ENCODE assay signal across 8 cellular contexts in the genomic region with DNA sequence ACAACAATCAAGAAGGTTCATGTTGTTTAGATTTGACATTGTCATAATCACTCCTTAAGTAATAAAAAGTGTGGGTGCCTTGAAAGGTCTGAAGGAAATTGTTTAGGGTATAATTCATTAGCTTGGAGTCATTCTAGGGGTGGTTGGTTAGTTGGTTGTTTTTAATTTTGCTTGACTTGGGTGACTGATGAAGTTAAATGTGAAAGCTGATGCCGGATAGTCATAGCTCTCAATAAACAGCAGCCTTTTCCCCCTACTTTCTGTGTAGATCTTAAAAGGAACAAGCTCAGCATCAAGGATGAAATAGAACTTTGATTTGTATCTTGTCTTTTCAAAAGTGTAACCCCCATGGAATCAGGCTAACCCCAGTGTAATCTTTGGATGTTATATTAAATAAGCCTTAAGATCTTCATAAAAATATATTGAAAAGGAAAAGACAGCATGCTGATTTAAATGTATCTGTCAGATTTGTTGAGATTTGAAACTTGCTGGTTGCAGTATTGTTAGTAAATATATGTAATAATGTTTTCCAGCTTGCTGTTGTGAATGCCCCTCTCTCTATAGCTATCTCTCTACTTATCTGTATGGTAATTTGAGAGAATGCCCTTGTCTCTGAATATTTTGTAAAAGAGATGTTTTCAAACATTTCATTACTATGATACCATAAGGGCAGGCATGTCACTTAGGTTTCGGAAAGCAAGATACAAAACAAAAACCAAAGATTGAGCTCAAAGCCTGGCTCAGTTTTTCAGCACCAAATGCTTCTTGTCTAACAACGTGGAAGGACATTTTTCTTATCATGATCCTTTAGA.
DNase-seq lines count a peak whose midpoint lies in the region; ATAC-seq and TF ChIP-seq lines count a peak whose summit lies in the region.

No MANE protein-coding gene starts in this region.

- H3K4me1 Mint-ChIP-seq in Caco-2 (ENCODE audit: low read depth, unreplicated experiment) (peaks cover 84% of the 10 kb centered on the region), progenitor cell of endocrine pancreas (ENCODE audit: low read depth) (peaks cover 51% of the 10 kb centered on the region)

- no peaks in the 10 kb centered on the region for H3K27me3 Mint-ChIP-seq in Caco-2 (ENCODE audit: insufficient read depth, unreplicated experiment)
- no peaks in the 10 kb centered on the region for H3K27me3 Mint-ChIP-seq in progenitor cell of endocrine pancreas

- no peak for ATAC-seq in HG02973 (IDR thresholded peaks at IDR 0.05; ENCODE audit: unreplicated experiment)

- no peaks in the 10 kb centered on the region for H3K27me3 ChIP-seq in Caco-2 (replicated peaks; ENCODE audit: control insufficient read depth, insufficient read depth, low read length)
- no peaks in the 10 kb centered on the region for H3K27me3 ChIP-seq in SU-DHL-6 (ENCODE audit: low read length)
- H3K27me3 ChIP-seq in fibroblast of lung (ENCODE audit: control insufficient read depth, insufficient read depth, low read length): no peaks in the 10 kb centered on the region

- peaks cover 89% of the 10 kb centered on the region for H3K79me2 ChIP-seq in SU-DHL-6 (ENCODE audit: insufficient read depth, low read length)
- peaks cover 84% of the 10 kb centered on the region for H3K79me2 ChIP-seq in fibroblast of lung (ENCODE audit: control insufficient read depth, insufficient read depth, low read length)

- H3K9ac ChIP-seq in SU-DHL-6 (ENCODE audit: low read length): peak overlapping the region; percentile 91
- peak overlapping the region; percentile 70 for H3K9ac ChIP-seq in fibroblast of lung (ENCODE audit: insufficient read depth, low read length)

- H3K36me3 ChIP-seq in Caco-2 (ENCODE audit: control insufficient read depth, insufficient read depth, low read length): peaks cover 16% of the 10 kb centered on the region
- peaks cover 31% of the 10 kb centered on the region for H3K36me3 ChIP-seq in SU-DHL-6 (ENCODE audit: low read length)
- H3K36me3 ChIP-seq in fibroblast of lung (ENCODE audit: control insufficient read depth, insufficient read depth, low read length): peaks cover 22% of the 10 kb centered on the region

- H3K4me3 Mint-ChIP-seq in Caco-2 (ENCODE audit: unreplicated experiment) (peak overlapping the region; percentile 93), progenitor cell of endocrine pancreas (ENCODE audit: low read depth) (peak overlapping the region; percentile 32)

- DNase-seq in Caco-2 (no peak), fibroblast of lung (ENCODE audit: low read depth in 2 of 2) (peak in 1 of 2 donors; percentile 24), progenitor cell of endocrine pancreas (ENCODE audit: low spot score, unreplicated experiment) (no peak), NCI-H2029 treated with DMSO at 0.1 percent for 48 hours (lab: John Stamatoyannopoulos, UW) (no peak), hippocampal formation (lab: John Stamatoyannopoulos, UW) (no peak)
- no peak for DNase-seq in NK-92 treated with Interleukin-12 subunit alpha and Interleukin-12 subunit beta, amount 100 ng/mL, for 24 hours (lab: John Stamatoyannopoulos, UW)

- intact Hi-C loops in Caco-2 (cut with micrococcal nuclease; ENCODE audit: unreplicated experiment): loop anchor here (1.0 to 10.0 kb wide), 4 partner anchors 12 to 765 kb away; a partner anchor contains a TSS

- H3K27ac Mint-ChIP-seq in Caco-2 (ENCODE audit: unreplicated experiment) (peak overlapping the region; percentile 79), progenitor cell of endocrine pancreas (peak overlapping the region; percentile 23)

- peak overlapping the region; percentile 94 for H3K4me2 ChIP-seq in SU-DHL-6 (ENCODE audit: low read depth, low read length, poor library complexity, severe bottlenecking)
- peak overlapping the region; percentile 80 for H3K4me2 ChIP-seq in fibroblast of lung (ENCODE audit: extremely low read depth, insufficient read depth, low read length)

- no peak overlapping the region for H2AFZ ChIP-seq in SU-DHL-6 (ENCODE audit: low read depth, low read length, severe bottlenecking)
- no peak overlapping the region for H2AFZ ChIP-seq in fibroblast of lung (ENCODE audit: low read length)

- H3K27ac ChIP-seq in SU-DHL-6 (ENCODE audit: low read depth, low read length) (peak overlapping the region; percentile 96), fibroblast of lung (ENCODE audit: insufficient read depth, low read length) (peak overlapping the region; percentile 94)

- POLR2A ChIA-PET in Caco-2 (lab: Charles Lee): interaction anchor here (0.6 to 2.6 kb wide), 7 partner anchors 9 to 148 kb away, joined by 3 to 21 read pairs (median 4); no protein-coding TSS in a partner anchor

- no peaks in the 10 kb centered on the region for H3K9me3 Mint-ChIP-seq in Caco-2 (ENCODE audit: unreplicated experiment)
- no peaks in the 10 kb centered on the region for H3K9me3 Mint-ChIP-seq in progenitor cell of endocrine pancreas (ENCODE audit: low read depth)

- peaks cover 97% of the 10 kb centered on the region for H3K36me3 Mint-ChIP-seq in Caco-2 (ENCODE audit: insufficient read depth, unreplicated experiment)
- peaks cover 14% of the 10 kb centered on the region for H3K36me3 Mint-ChIP-seq in progenitor cell of endocrine pancreas (ENCODE audit: insufficient read depth)

- no peaks in the 10 kb centered on the region for H3K9me2 ChIP-seq in SU-DHL-6 (replicated peaks; ENCODE audit: insufficient read depth, low read length)

- no peak for TF ChIP-seq CTCF in Caco-2 (IDR thresholded peaks at IDR 0.05; ENCODE audit: insufficient read depth in 1 of 2, low read depth in 1 of 2, low read length in 1 of 2, severe bottlenecking in 1 of 2, unreplicated experiment in 1 of 2)
- TF ChIP-seq CTCF in SU-DHL-6 (IDR thresholded peaks at IDR 0.05; ENCODE audit: insufficient read depth, low read length, poor library complexity, severe bottlenecking): no peak
- TF ChIP-seq CTCF in fibroblast of lung (conservative IDR thresholded peaks at IDR 0.05 in 1 of 2, IDR thresholded peaks at IDR 0.05 in 1 of 2; ENCODE audit: low read depth in 1 of 2, low read length in 2 of 2): no peak
- no peak for TF ChIP-seq CTCF in progenitor cell of endocrine pancreas (IDR thresholded peaks at IDR 0.05; ENCODE audit: unreplicated experiment)

- H3K4me1 ChIP-seq in Caco-2 (peaks cover 77% of the 10 kb centered on the region), fibroblast of lung (ENCODE audit: control insufficient read depth, extremely low read depth, insufficient read depth, low read length) (peaks cover 41% of the 10 kb centered on the region)

- H3F3A ChIP-seq in SU-DHL-6 (ENCODE audit: insufficient read depth): peaks cover 63% of the 10 kb centered on the region

- H3K9me3 ChIP-seq in Caco-2: no peaks in the 10 kb centered on the region
- H3K9me3 ChIP-seq in SU-DHL-6 (ENCODE audit: insufficient read depth, low read length): no peaks in the 10 kb centered on the region
- H3K9me3 ChIP-seq in fibroblast of lung (ENCODE audit: control insufficient read depth, insufficient read depth, low read depth, low read length): no peaks in the 10 kb centered on the region

- H3K4me3 ChIP-seq in Caco-2 (ENCODE audit: low read depth, low read length) (peak overlapping the region; percentile 36), SU-DHL-6 (ENCODE audit: insufficient read depth, low read length, poor library complexity, severe bottlenecking) (peak overlapping the region; percentile 71), fibroblast of lung (replicated peaks in 1 of 4; ENCODE audit: control extremely low read depth in 1 of 4, insufficient read depth in 1 of 4, low read depth in 3 of 4, low read length in 4 of 4) (peak overlapping the region; percentile 74 to 99 (median 78))

- CTCF ChIA-PET in Caco-2 (lab: Charles Lee): interaction anchor here (0.6 to 3.7 kb wide), 7 partner anchors 9 to 195 kb away, joined by 3 to 35 read pairs (median 4); no protein-coding TSS in a partner anchor

- no TSS peak for BruUV-seq in Caco-2 (replicated peaks; lab: Mats Ljungman, UMichigan)

- no peaks in the 10 kb centered on the region for H4K20me1 ChIP-seq in SU-DHL-6 (ENCODE audit: low read depth, low read length)
- H4K20me1 ChIP-seq in fibroblast of lung (ENCODE audit: control insufficient read depth, extremely low read depth, insufficient read depth, low read length): no peaks in the 10 kb centered on the region
